Comparison of ENCODE assay signal across 9 cellular contexts in the genomic region with DNA sequence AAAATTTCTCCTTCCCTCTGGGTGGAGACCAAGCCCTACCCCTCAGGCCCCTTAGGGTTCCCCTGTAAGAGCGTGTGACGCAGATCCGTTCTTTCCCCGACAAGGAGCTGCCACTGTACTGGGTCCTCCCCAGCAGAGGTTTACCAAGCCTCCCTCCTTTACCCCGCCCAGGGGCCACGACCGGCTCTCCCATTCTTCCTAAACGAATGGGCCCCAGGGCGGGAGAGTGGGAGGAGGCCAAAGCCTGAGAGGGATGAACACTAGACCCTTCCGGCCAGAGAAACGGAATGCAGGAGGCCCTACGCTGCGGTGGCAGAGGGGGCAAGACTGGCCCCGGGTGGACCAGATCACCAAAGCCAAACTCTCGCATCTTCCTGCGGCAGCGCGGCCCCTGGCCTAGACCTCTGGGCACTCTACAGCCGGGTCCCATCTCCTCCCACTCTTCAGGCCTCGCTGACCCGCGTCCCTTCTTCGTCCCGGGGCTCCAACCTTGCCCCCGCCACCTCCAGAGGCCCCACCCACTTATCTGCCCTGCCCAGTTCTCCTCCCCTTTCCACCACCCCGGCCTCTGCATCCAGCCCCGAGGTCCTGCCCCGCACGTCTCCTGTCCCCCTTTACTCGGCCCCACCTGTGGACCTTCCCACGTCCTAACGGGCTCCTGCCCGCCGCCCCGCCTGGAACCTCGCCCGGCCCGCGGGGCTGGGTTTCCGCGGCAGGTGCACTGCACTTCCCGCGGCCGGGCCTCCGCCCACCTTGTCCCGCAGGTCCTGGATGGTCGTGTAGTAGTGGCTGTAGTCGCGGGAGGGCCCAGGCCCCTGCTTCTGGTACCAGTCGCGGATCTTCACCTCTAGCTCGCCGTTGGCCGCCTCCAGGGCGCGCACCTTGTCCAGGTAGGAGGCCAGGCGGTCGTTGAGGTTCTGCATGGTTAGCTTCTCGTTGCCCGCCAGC. TPM values are rescaled to one million over a fixed set of nuclear protein-coding genes. Genes with fewer than 3 reads are reported as not detected.
DNase-seq lines count a peak whose midpoint lies in the region; ATAC-seq and TF ChIP-seq lines count a peak whose summit lies in the region.
"Had no signal": no experiment of that assay in that cellular context is flagged by ENCODE, and none has a peak within 500 bp of the region (broad histone marks: within the 10 kb centered on the region; RNA-seq: fewer than 3 reads in every experiment).

No MANE protein-coding gene starts in this region.

- TF ChIP-seq CTCF in GM23338 (conservative IDR thresholded peaks at IDR 0.05; ENCODE audit: low read depth in 2 of 2): 0 out of 4 replicates have a peak, but pooled peaks of 1 of the 2 experiments have one; percentile 11
- TF ChIP-seq CTCF in WTC11 (IDR thresholded peaks at IDR 0.05): no peak
- no peak for TF ChIP-seq CTCF in left ventricle myocardium inferior (IDR thresholded peaks at IDR 0.05; ENCODE audit: borderline replicate concordance)
- no peak for TF ChIP-seq CTCF in retinal pigment epithelial cell (conservative IDR thresholded peaks at IDR 0.05; ENCODE audit: low read depth, low read length)
- TF ChIP-seq CTCF in GM13976 (IDR thresholded peaks at IDR 0.05; ENCODE audit: borderline replicate concordance, control extremely low read depth, extremely low read depth, insufficient read depth, missing control alignments): no peak

- H2AFZ ChIP-seq in GM23338: peak overlapping the region; percentile 81

- H3K9me3 Mint-ChIP-seq in GM23338 (no peaks in the 10 kb centered on the region; the same call in 2 of the 3 replicates), WTC11 (no peaks in the 10 kb centered on the region)

- peak overlapping the region; percentile 92 for H3K4me2 ChIP-seq in GM23338

- H3K4me3 ChIP-seq in GM23338 (peak overlapping the region; percentile 97), left ventricle myocardium inferior (peak overlapping the region; percentile 45), retinal pigment epithelial cell (ENCODE audit: low read length) (peak overlapping the region; percentile 86)

- peaks cover 11% of the 10 kb centered on the region for H3K79me2 ChIP-seq in GM23338 (replicated peaks; ENCODE audit: insufficient read depth)

- CTCF ChIA-PET in WTC11 (lab: Charles Lee): interaction anchor here (0.7 to 7.5 kb wide), 14 partner anchors 11 to 671 kb away, joined by 3 to 125 read pairs (median 5); no protein-coding TSS in a partner anchor

- H3K4me3 Mint-ChIP-seq in GM23338 (peak overlapping the region; percentile 92), WTC11 (peak overlapping the region; percentile 89)

- H3K4me1 Mint-ChIP-seq in GM23338 (peaks cover 27% of the 10 kb centered on the region), WTC11 (peaks cover 29% of the 10 kb centered on the region)

- in situ Hi-C loops in GM13976 (cut with MboI; ENCODE audit: low sequenced_read_pairs, unreplicated experiment): no loop called here

- H3K27me3 ChIP-seq in GM23338 (ENCODE audit: insufficient read depth): no peaks in the 10 kb centered on the region
- peaks cover 95% of the 10 kb centered on the region for H3K27me3 ChIP-seq in left ventricle myocardium inferior (ENCODE audit: low read depth)

- peaks cover 16% of the 10 kb centered on the region for H3K4me1 ChIP-seq in GM23338 (ENCODE audit: insufficient read depth)
- peaks cover 10% of the 10 kb centered on the region for H3K4me1 ChIP-seq in left ventricle myocardium inferior

- H3K36me3 Mint-ChIP-seq in GM23338 (ENCODE audit: low read depth) (peaks cover 40% of the 10 kb centered on the region), WTC11 (peaks cover 26% of the 10 kb centered on the region)

- no peaks in the 10 kb centered on the region for H3K9me3 ChIP-seq in left ventricle myocardium inferior (replicated peaks)

- H3K9me2 ChIP-seq in GM23338 (ENCODE audit: insufficient read depth): no peaks in the 10 kb centered on the region

- H3F3A ChIP-seq in GM23338 (replicated peaks; ENCODE audit: low read depth): no peaks in the 10 kb centered on the region

- ATAC-seq in GM23338: peak; percentile 56
- peak; percentile 37 for ATAC-seq in WTC11
- ATAC-seq in HG02588 (IDR thresholded peaks at IDR 0.05; ENCODE audit: unreplicated experiment): no peak
- ATAC-seq in HG02642 (IDR thresholded peaks at IDR 0.05; ENCODE audit: poor library complexity, unreplicated experiment): no peak
- no peak for ATAC-seq in GM18502 (IDR thresholded peaks at IDR 0.05; ENCODE audit: poor library complexity, unreplicated experiment)

- POLR2A ChIA-PET in WTC11 (lab: Charles Lee): interaction anchor here (0.6 to 3.7 kb wide), 18 partner anchors 8 to 484 kb away, joined by 3 to 22 read pairs (median 3); a partner anchor contains a TSS

- DNase-seq in GM23338 (ENCODE audit: low spot score): peak; percentile 64
- DNase-seq in WTC11 (ENCODE audit: low spot score): peak; percentile 59
- DNase-seq in left ventricle myocardium inferior: no peak
- DNase-seq in retinal pigment epithelial cell (ENCODE audit: low read depth): no peak
- DNase-seq in GM13976 (ENCODE audit: low spot score): no peak
- DNase-seq: NCI-H524 treated with DMSO at 0.1 percent for 48 hours had no signal

- H3K27me3 Mint-ChIP-seq in GM23338 (ENCODE audit: insufficient read depth, low read depth, poor library complexity): peaks cover 21% of the 10 kb centered on the region
- peaks cover 6% of the 10 kb centered on the region for H3K27me3 Mint-ChIP-seq in WTC11 (ENCODE audit: low read depth)

- H3K27ac ChIP-seq in GM23338 (ENCODE audit: low read depth) (peak overlapping the region; percentile 88; the same call in 1 of the 2 replicates), left ventricle myocardium inferior (replicated peaks) (no peak overlapping the region)

- intact Hi-C loops in left ventricle myocardium inferior (cut with micrococcal nuclease): no loop called here

- H4K20me1 ChIP-seq in GM23338 (replicated peaks; ENCODE audit: insufficient read depth): peaks cover 9% of the 10 kb centered on the region; the same call in 1 of the 2 replicates

- H3K36me3 ChIP-seq in GM23338 (ENCODE audit: insufficient read depth): 0 out of 2 replicates have a peak, but pooled peaks cover 9% of the 10 kb centered on the region
- no peaks in the 10 kb centered on the region for H3K36me3 ChIP-seq in left ventricle myocardium inferior

- H3K27ac Mint-ChIP-seq in GM23338 (peak overlapping the region; percentile 98), WTC11 (peak overlapping the region; percentile 65)

TF ChIP-seq in WTC11, 78 proteins besides CTCF, POLR2A, EP300 and RAD21 (continues in another document):
- no peak for TF ChIP-seq CREM (CRISPR knock-in tag; IDR thresholded peaks at IDR 0.05)
- TF ChIP-seq, protein P1, sequence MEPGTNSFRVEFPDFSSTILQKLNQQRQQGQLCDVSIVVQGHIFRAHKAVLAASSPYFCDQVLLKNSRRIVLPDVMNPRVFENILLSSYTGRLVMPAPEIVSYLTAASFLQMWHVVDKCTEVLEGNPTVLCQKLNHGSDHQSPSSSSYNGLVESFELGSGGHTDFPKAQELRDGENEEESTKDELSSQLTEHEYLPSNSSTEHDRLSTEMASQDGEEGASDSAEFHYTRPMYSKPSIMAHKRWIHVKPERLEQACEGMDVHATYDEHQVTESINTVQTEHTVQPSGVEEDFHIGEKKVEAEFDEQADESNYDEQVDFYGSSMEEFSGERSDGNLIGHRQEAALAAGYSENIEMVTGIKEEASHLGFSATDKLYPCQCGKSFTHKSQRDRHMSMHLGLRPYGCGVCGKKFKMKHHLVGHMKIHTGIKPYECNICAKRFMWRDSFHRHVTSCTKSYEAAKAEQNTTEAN (CRISPR knock-in tag; IDR thresholded peaks at IDR 0.05): 0 out of 2 replicates have a peak, but pooled peaks have one; percentile 73
- TF ChIP-seq, protein P2, sequence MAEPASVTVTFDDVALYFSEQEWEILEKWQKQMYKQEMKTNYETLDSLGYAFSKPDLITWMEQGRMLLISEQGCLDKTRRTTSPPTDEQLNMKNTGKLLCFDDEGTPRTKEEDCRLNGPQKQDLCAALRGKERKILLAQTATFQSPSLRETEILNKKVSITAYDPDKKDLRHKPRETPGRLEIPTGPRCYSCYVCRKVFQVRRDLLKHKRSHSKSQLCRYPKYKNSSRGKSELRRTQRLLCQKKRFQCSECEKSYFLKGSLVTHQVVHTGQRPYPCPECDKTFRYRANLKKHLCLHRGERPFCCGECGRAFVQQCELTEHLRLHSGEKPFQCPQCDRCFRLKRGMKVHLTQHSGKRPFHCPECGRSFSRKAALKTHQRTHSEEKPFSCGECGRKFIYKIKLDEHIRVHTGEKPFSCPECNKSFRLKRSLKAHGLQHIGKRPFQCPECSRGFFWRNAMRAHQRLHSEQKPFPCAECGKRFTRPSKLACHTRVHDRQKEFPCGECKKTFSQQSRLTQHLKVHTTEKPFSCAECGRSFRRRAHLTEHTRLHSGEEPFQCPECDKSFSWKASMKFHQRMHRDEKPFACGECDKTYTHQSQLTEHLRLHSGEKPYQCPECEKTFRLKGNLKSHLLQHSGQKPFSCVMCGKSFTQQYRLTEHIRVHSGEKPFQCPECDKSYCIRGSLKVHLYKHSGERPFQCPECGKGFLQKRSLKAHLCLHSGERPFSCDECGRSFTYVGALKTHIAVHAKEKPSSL (CRISPR knock-in tag; conservative IDR thresholded peaks at IDR 0.05): no peak

RNA-seq across cellular contexts. Expression of a gene that starts 0.8 kb away (rescaled TPM):
- 109 and 134 TPM in 2 replicates for total RNA-seq in GM23338 (2014; rRNA removed; shearing (Covaris generic))
- 105 and 112 TPM in 2 replicates for polyA plus RNA-seq in GM23338 (2016; fragmentation: Nextera tagmentation; extraction: Ambion mirVana)
- total RNA-seq in WTC11 (2021) (110 to 130 TPM (median 124 TPM) in 3 replicates), left ventricle myocardium inferior (0.60 TPM)

RNA-seq across cellular contexts. Expression of a gene that starts 8.7 kb away (rescaled TPM):
- 0.03 and 1.2 TPM in 2 replicates for total RNA-seq in GM23338 (2014; rRNA removed; shearing (Covaris generic))
- polyA plus RNA-seq in GM23338 (2016; fragmentation: Nextera tagmentation; extraction: Ambion mirVana): not detected in 2 replicates
- 0.34 to 0.55 TPM (median 0.37 TPM) in 3 replicates for total RNA-seq in WTC11 (2021)
- not detected for total RNA-seq in left ventricle myocardium inferior

RNA-seq across cellular contexts. Expression of a gene that starts 21.9 kb away (rescaled TPM):
- total RNA-seq in GM23338 (2014; rRNA removed; shearing (Covaris generic)): not detected in 2 replicates
- not detected in 2 replicates for polyA plus RNA-seq in GM23338 (2016; fragmentation: Nextera tagmentation; extraction: Ambion mirVana)
- total RNA-seq in WTC11 (2021) (not detected in 3 replicates), left ventricle myocardium inferior (not detected)

RNA-seq across cellular contexts. Expression of a gene that starts 37.6 kb away (rescaled TPM):
- not detected in 2 replicates for total RNA-seq in GM23338 (2014; rRNA removed; shearing (Covaris generic))
- polyA plus RNA-seq in GM23338 (2016; fragmentation: Nextera tagmentation; extraction: Ambion mirVana): not detected in 2 replicates
- total RNA-seq in WTC11 (2021) (not detected in 3 replicates), left ventricle myocardium inferior (not detected)

RNA-seq across cellular contexts. Expression of a gene that starts 44.5 kb away (rescaled TPM):
- total RNA-seq in GM23338 (2014; rRNA removed; shearing (Covaris generic)): not detected in 2 replicates
- not detected in 2 replicates for polyA plus RNA-seq in GM23338 (2016; fragmentation: Nextera tagmentation; extraction: Ambion mirVana)
- not detected in 3 replicates for total RNA-seq in WTC11 (2021)
- total RNA-seq in left ventricle myocardium inferior: not detected

Comparison
In these comparisons a context has a peak if more than half of its experiments do, and no peak if none do; other contexts are left out.
1. ATAC-seq: peak in GM23338 (single experiment) and WTC11 (single experiment); none in HG02588 (single experiment), HG02642 (single experiment) and GM18502 (single experiment).
2. DNase-seq: peak in GM23338 (single experiment) and WTC11 (single experiment); none in left ventricle myocardium inferior (single experiment), retinal pigment epithelial cell (single experiment) and GM13976 (single experiment).
3. H3K4me3 ChIP-seq: peak in every context shown above with its lines; median percentile 97 in GM23338; 86 in retinal pigment epithelial cell; 45 in left ventricle myocardium inferior.
4. RNA of a gene that starts 0.8 kb away (total RNA-seq): 110 to 130 TPM in WTC11 and 109 to 134 TPM in GM23338; 0.60 TPM in left ventricle myocardium inferior (single experiment); every median in the first group is over 10 times any median in the second.